23 cellular contexts compared by ENCODE assay signal in the genomic region with DNA sequence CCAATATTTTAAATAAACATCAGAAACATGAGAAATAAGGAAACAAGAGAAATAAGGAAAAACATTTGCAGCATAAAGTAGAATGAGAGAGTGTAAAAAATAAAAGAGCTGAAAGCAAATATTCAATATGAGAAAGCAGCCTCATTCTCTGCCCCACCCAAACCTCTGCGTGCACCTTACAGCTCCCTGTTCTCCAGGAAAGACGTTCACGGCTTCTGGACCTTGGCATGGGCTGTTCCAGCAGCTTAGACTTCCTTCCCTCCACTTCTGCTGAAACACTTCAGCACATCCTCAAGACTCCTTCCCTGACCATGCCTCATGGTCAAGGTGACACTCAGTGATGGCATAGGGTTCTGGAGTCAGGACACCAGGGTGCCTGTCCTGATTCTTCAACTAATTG. TPM values are rescaled to one million over a fixed set of nuclear protein-coding genes. Genes with fewer than 3 reads are reported as not detected.
DNase-seq lines count a peak whose midpoint lies in the region; ATAC-seq, FAIRE-seq and TF ChIP-seq lines count a peak whose summit lies in the region.
"Had no signal": no experiment of that assay in that cellular context is flagged by ENCODE, and none has a peak within 500 bp of the region (broad histone marks: within the 10 kb centered on the region; RNA-seq: fewer than 3 reads in every experiment).

No MANE protein-coding gene starts in this region.

- H3K23ac ChIP-seq in trophoblast cell (ENCODE audit: low read length) = peak overlapping the region; percentile 3

- in situ Hi-C loops in K562 (cut with MboI) (no loop called here), transverse colon (cut with MboI; ENCODE audit: low pct_ligation_motif_present in 1 of 4, low pct_unique_long_range_greater_than_20kb in 1 of 4, low sequenced_read_pairs in 3 of 4) (no loop called here)

- BruUV-seq in K562 (replicated peaks; lab: Mats Ljungman, UMichigan) = no TSS peak

- ATAC-seq in K562 (no peak), left colon (peak; percentile 95), Right ventricle myocardium superior (ENCODE audit: poor library complexity) (no peak)
- ATAC-seq: CD8-positive, alpha-beta T cell; GM12878 had no signal

- H3K27ac Mint-ChIP-seq in activated naive CD4-positive, alpha-beta T cell treated with anti-CD3 and anti-CD28 coated beads for 36 hours = no peak overlapping the region
- H3K27ac Mint-ChIP-seq: CD4-positive, CD25-positive, alpha-beta regulatory T cell; CD8-positive, alpha-beta T cell had no signal

- no peak for TF ChIP-seq RAD21 in K562 (CRISPR knock-in tag; conservative IDR thresholded peaks at IDR 0.05 in 1 of 2, IDR thresholded peaks at IDR 0.05 in 1 of 2)

- H4K8ac ChIP-seq in trophoblast cell (ENCODE audit: low read depth, low read length) = no peak overlapping the region

- TF ChIP-seq POLR2A in K562 (conservative IDR thresholded peaks at IDR 0.05) (no peak), transverse colon (IDR thresholded peaks at IDR 0.05) (no peak)

- H2BK5ac ChIP-seq in trophoblast cell (ENCODE audit: low read depth, low read length, poor library complexity) = no peak overlapping the region

- no peak overlapping the region for H3K4me2 ChIP-seq in K562 (ENCODE audit: insufficient read depth, low read length)
- no peak overlapping the region for H3K4me2 ChIP-seq in trophoblast cell (ENCODE audit: low read length)
- H3K4me2 ChIP-seq: BLaER1 had no signal

- no peak overlapping the region for H2BK12ac ChIP-seq in trophoblast cell (ENCODE audit: low read length)

- H3K36me3 ChIP-seq in K562 (ENCODE audit: control insufficient read depth, insufficient read depth, low read length) (no peaks in the 10 kb centered on the region), trophoblast cell (ENCODE audit: control insufficient read depth in 1 of 2, insufficient read depth in 2 of 2, low read length in 2 of 2) (no peaks in the 10 kb centered on the region), transverse colon (no peaks in the 10 kb centered on the region)
- H3K36me3 ChIP-seq: BLaER1, HAP-1 had no signal

- no peak overlapping the region for H3K4me3 Mint-ChIP-seq in activated naive CD4-positive, alpha-beta T cell treated with anti-CD3 and anti-CD28 coated beads for 36 hours
- H3K4me3 Mint-ChIP-seq: CD4-positive, CD25-positive, alpha-beta regulatory T cell; CD8-positive, alpha-beta T cell had no signal

- no peak overlapping the region for H3K27ac ChIP-seq in K562 (ENCODE audit: extremely low read depth, low read depth, low read length)
- no peak overlapping the region for H3K27ac ChIP-seq in trophoblast cell (ENCODE audit: low read depth, low read length)
- H3K27ac ChIP-seq in transverse colon = peak overlapping the region in 1 of 4 donors; percentile 60
- H3K27ac ChIP-seq: BLaER1, C4-2B had no signal

- H2AK5ac ChIP-seq in trophoblast cell (ENCODE audit: low read length) = no peak overlapping the region

- no peaks in the 10 kb centered on the region for H3K79me2 ChIP-seq in K562 (ENCODE audit: control insufficient read depth, insufficient read depth, low read length)
- no peaks in the 10 kb centered on the region for H3K79me2 ChIP-seq in trophoblast cell (ENCODE audit: control insufficient read depth, insufficient read depth, low read length, poor library complexity)

- no peaks in the 10 kb centered on the region for H3K9me1 ChIP-seq in K562 (ENCODE audit: control insufficient read depth, insufficient read depth, low read length)

- H3K36me3 Mint-ChIP-seq in activated naive CD4-positive, alpha-beta T cell treated with anti-CD3 and anti-CD28 coated beads for 36 hours (ENCODE audit: low read depth) = no peaks in the 10 kb centered on the region
- H3K36me3 Mint-ChIP-seq: CD4-positive, CD25-positive, alpha-beta regulatory T cell; CD8-positive, alpha-beta T cell had no signal

- H4K20me1 ChIP-seq in K562 (replicated peaks; ENCODE audit: control insufficient read depth, insufficient read depth, low read length) = 0 out of 2 replicates have a peak, but pooled peaks cover 5% of the 10 kb centered on the region
- H4K20me1 ChIP-seq: BLaER1 had no signal

- peaks cover 35 to 41% of the 10 kb centered on the region in 2 experiments for H3K27me3 ChIP-seq in K562 (ENCODE audit: control insufficient read depth in 2 of 2, insufficient read depth in 2 of 2, low read length in 2 of 2)
- no peaks in the 10 kb centered on the region for H3K27me3 ChIP-seq in trophoblast cell (ENCODE audit: insufficient read depth, low read length)
- H3K27me3 ChIP-seq in transverse colon = peaks cover 12% of the 10 kb centered on the region
- H3K27me3 ChIP-seq: BLaER1 had no signal

- H2AFZ ChIP-seq in K562 (ENCODE audit: low read depth, low read length) (no peak overlapping the region), trophoblast cell (ENCODE audit: insufficient read depth, low read length, poor library complexity) (no peak overlapping the region)

- intact Hi-C loops in K562 (cut with micrococcal nuclease) = no loop called here
- intact Hi-C loops in left colon (cut with DNase I, micrococcal nuclease) = no loop called here
- intact Hi-C loops in transverse colon (cut with DNase I; ENCODE audit: low total_unique reads) = no loop called here
- intact Hi-C loops in Right ventricle myocardium superior (cut with DNase I) = no loop called here
- intact Hi-C loops in activated naive CD4-positive, alpha-beta T cell treated with anti-CD3 and anti-CD28 coated beads for 36 hours (cut with micrococcal nuclease) = no loop called here

- 6% methylated on average over 3 of the region's 3 CpGs for WGBS in K562 (ENCODE audit: insufficient coverage, low coverage, missing lambda C conversion rate)
- no CpG with 5 or more reads among the region's 3 CpGs for WGBS in trophoblast cell (ENCODE audit: extremely low coverage, insufficient coverage, insufficient read length)
- 49% methylated on average over 3 of the region's 3 CpGs; no CpG with 5 or more reads in 1 of the 2 donors for WGBS in transverse colon (ENCODE audit: low coverage in 1 of 2), 2 donors

- H3K9me3 ChIP-seq in K562 (replicated peaks; ENCODE audit: control insufficient read depth, insufficient read depth, low read depth, low read length) (no peaks in the 10 kb centered on the region), trophoblast cell (ENCODE audit: insufficient read depth, low read depth, low read length) (peaks cover 2% of the 10 kb centered on the region), transverse colon (no peaks in the 10 kb centered on the region)
- H3K9me3 ChIP-seq: BLaER1, Caco-2, HAP-1 had no signal

- no peaks in the 10 kb centered on the region for H3K9me3 Mint-ChIP-seq in activated naive CD4-positive, alpha-beta T cell treated with anti-CD3 and anti-CD28 coated beads for 36 hours
- H3K9me3 Mint-ChIP-seq: CD8-positive, alpha-beta T cell had no signal

- H3K4me1 Mint-ChIP-seq in activated naive CD4-positive, alpha-beta T cell treated with anti-CD3 and anti-CD28 coated beads for 36 hours (ENCODE audit: low read depth) = no peaks in the 10 kb centered on the region
- H3K4me1 Mint-ChIP-seq: CD4-positive, CD25-positive, alpha-beta regulatory T cell had no signal

- H4K91ac ChIP-seq in trophoblast cell (ENCODE audit: low read depth, low read length) = no peak overlapping the region

- H3K79me1 ChIP-seq in trophoblast cell (ENCODE audit: low read length) = no peaks in the 10 kb centered on the region

- no peak overlapping the region for H3K14ac ChIP-seq in trophoblast cell (ENCODE audit: low read length)

- H3K18ac ChIP-seq in trophoblast cell (ENCODE audit: low read length) = no peak overlapping the region

- H3K4me1 ChIP-seq in K562 (replicated peaks in 1 of 2; ENCODE audit: control insufficient read depth in 2 of 2, insufficient read depth in 2 of 2, low read length in 2 of 2) = peaks cover 0 to 5% of the 10 kb centered on the region in 2 experiments; a peak in 3 of 5 replicates
- no peaks in the 10 kb centered on the region for H3K4me1 ChIP-seq in trophoblast cell (ENCODE audit: control insufficient read depth in 1 of 2, insufficient read depth in 2 of 2, low read length in 2 of 2)
- peaks cover 0 to 10% (median 0%) of the 10 kb centered on the region in 4 donors for H3K4me1 ChIP-seq in transverse colon
- H3K4me1 ChIP-seq: Caco-2 had no signal

- TF ChIP-seq CTCF in K562 (IDR thresholded peaks at IDR 0.05 in 2 of 3, conservative IDR thresholded peaks at IDR 0.05 in 1 of 3; ENCODE audit: insufficient read depth in 2 of 3, low read depth in 1 of 3, low read length in 3 of 3) (no peak), transverse colon (IDR thresholded peaks at IDR 0.05) (no peak)

- DNase-seq in K562 (ENCODE audit: extremely low read depth in 1 of 4, low spot score in 3 of 4) (no peak), left colon (peak; percentile 65 to 69), trophoblast cell (no peak), transverse colon (peak; percentile 52), NCI-H1105 (lab: John Stamatoyannopoulos, UW) (no peak), superior temporal gyrus (ENCODE audit: extremely low spot score) (no peak), Right ventricle myocardium superior (no peak)
- DNase-seq in activated naive CD4-positive, alpha-beta T cell treated with anti-CD3 and anti-CD28 coated beads for 36 hours = no peak
- DNase-seq: Caco-2; CD4-positive, CD25-positive, alpha-beta regulatory T cell; CD8-positive, alpha-beta T cell; DMS153; DMS79; EL; GDM1; GOT3 had no signal

- H4K12ac ChIP-seq in trophoblast cell (ENCODE audit: low read depth, low read length) = no peak overlapping the region

- CTCF ChIA-PET in K562 (lab: Yijun Ruan, JAX; ENCODE audit: low intra/inter-chr PET ratio) = no interaction called here
- CTCF ChIA-PET in activated naive CD4-positive, alpha-beta T cell treated with anti-CD3 and anti-CD28 coated beads for 36 hours (lab: Charles Lee) = interaction anchor here (1.0 kb wide), 1 partner anchor 9 kb away, joined by 3 read pairs; no protein-coding TSS in a partner anchor

- no peak overlapping the region for H3K4me3 ChIP-seq in K562
- no peak overlapping the region for H3K4me3 ChIP-seq in trophoblast cell (ENCODE audit: low read depth, low read length)
- H3K4me3 ChIP-seq in transverse colon = no peak overlapping the region
- H3K4me3 ChIP-seq: BLaER1, GM12878, HAP-1 had no signal

- FAIRE-seq in K562 (lab: Jason Lieb, UNC) = no peak
- FAIRE-seq: GM12878, GM18507, H54 had no signal

- H3K27me3 Mint-ChIP-seq in activated naive CD4-positive, alpha-beta T cell treated with anti-CD3 and anti-CD28 coated beads for 36 hours (ENCODE audit: low read depth) = peaks cover 4% of the 10 kb centered on the region

- H3K9ac ChIP-seq in K562 (ENCODE audit: insufficient read depth in 1 of 2, low read depth in 2 of 2, low read length in 2 of 2) (no peak overlapping the region), trophoblast cell (ENCODE audit: low read length) (no peak overlapping the region)
- H3K9ac ChIP-seq: BLaER1 had no signal

- H2BK120ac ChIP-seq in trophoblast cell (ENCODE audit: insufficient read depth, low read length, poor library complexity) = no peak overlapping the region

- POLR2A ChIA-PET in K562 (lab: Yijun Ruan, JAX) = interaction anchor here (0.6 to 1.6 kb wide), 8 partner anchors 8 to 181 kb away, joined by 3 to 4 read pairs (median 3); no protein-coding TSS in a partner anchor

- TF ChIP-seq EP300 in K562 (IDR thresholded peaks at IDR 0.05; ENCODE audit: low read length) (no peak), transverse colon (IDR thresholded peaks at IDR 0.05; ENCODE audit: low read depth) (no peak)

- no peak overlapping the region for H3K4ac ChIP-seq in trophoblast cell (ENCODE audit: low read depth, low read length)

RNA-seq across cellular contexts. Expression of gene ALPL, which starts 23.3 kb away (rescaled TPM):
- total RNA-seq in K562 (2011; cell fraction: chromatin; rRNA removed; ENCODE audit: low replicate concordance) = 0.40 and 0.95 TPM in 2 replicates
- 0.13 and 0.33 TPM in 2 replicates for total RNA-seq in K562 (2011; cell fraction: nucleolus; rRNA removed)
- total RNA-seq in K562 (2011; cell fraction: nucleoplasm; rRNA removed) = 0.29 and 0.38 TPM in 2 replicates
- total RNA-seq in K562 (2014; rRNA removed) = 0.12 and 0.14 TPM in 2 replicates
- total RNA-seq in K562 (2014; rRNA removed; fragmentation: Illumina TruSeq; extraction: Trizol) = not detected in 2 replicates
- not detected in 2 replicates for total RNA-seq in K562 (2015; rRNA removed; fragmentation: Illumina TruSeq; extraction: Trizol)
- total RNA-seq in K562 (2021) = 0.22 and 0.38 TPM in 2 replicates
- 0.18 and 0.49 TPM in 2 replicates for polyA plus RNA-seq in K562 (2011; rRNA removed)
- 0.37 and 0.40 TPM in 2 replicates for polyA plus RNA-seq in K562 (2011; cell fraction: cytosol; rRNA removed)
- 0.16 and 0.18 TPM in 2 replicates for polyA plus RNA-seq in K562 (2011; cell fraction: nucleus; rRNA removed)
- polyA plus RNA-seq in K562 (2012) = 0.18 and 0.25 TPM in 2 replicates
- 0.11 and 0.22 TPM in 2 replicates for polyA plus RNA-seq in K562 (2014; fragmentation: Illumina TruSeq; extraction: Trizol)
- under 1 TPM in 1 of 2 experiments, not detected in 1; 0.04 TPM for polyA plus RNA-seq in K562 (2014; fragmentation: Nextera tagmentation; extraction: Ambion mirVana)
- polyA plus RNA-seq in K562 (2014; rRNA removed) = 0.07 TPM in 1 of 2 replicates, not detected in the other
- polyA minus RNA-seq in K562 (2011; rRNA and poly(A)+ RNA removed) = 0.07 and 0.15 TPM in 2 replicates
- not detected in 2 replicates for polyA minus RNA-seq in K562 (2011; cell fraction: cytosol; rRNA and poly(A)+ RNA removed)
- polyA minus RNA-seq in K562 (2011; cell fraction: nucleus; rRNA and poly(A)+ RNA removed) = 0.56 TPM in 1 of 2 replicates, not detected in the other
- total RNA-seq in left colon = 1 to 10 TPM; 1.6 to 1.9 TPM
- polyA plus RNA-seq in trophoblast cell (2013) = 12.5 and 12.7 TPM in 2 replicates
- 1 to 10 TPM; 1.6 to 8.6 (median 1.8) TPM for total RNA-seq in transverse colon
- total RNA-seq in Right ventricle myocardium superior = 9.4 TPM
- total RNA-seq in activated naive CD4-positive, alpha-beta T cell treated with anti-CD3 and anti-CD28 coated beads for 36 hours = not detected
- total RNA-seq: A172; CD4-positive, CD25-positive, alpha-beta regulatory T cell; CD8-positive, alpha-beta T cell had no signal
- polyA plus RNA-seq: CD4-positive, CD25-positive, alpha-beta regulatory T cell had no signal

Comparison
In these comparisons a context has a peak if more than half of its experiments do, and no peak if none do; other contexts are left out.
1. DNase-seq: peak in left colon (2 of 2) and transverse colon (single experiment); none in K562 (0 of 4), trophoblast cell (0 of 2), NCI-H1105 (single experiment), superior temporal gyrus (single experiment), Right ventricle myocardium superior (single experiment) and activated naive CD4-positive, alpha-beta T cell treated with anti-CD3 and anti-CD28 coated beads for 36 hours (single experiment).